In the genomic region with DNA sequence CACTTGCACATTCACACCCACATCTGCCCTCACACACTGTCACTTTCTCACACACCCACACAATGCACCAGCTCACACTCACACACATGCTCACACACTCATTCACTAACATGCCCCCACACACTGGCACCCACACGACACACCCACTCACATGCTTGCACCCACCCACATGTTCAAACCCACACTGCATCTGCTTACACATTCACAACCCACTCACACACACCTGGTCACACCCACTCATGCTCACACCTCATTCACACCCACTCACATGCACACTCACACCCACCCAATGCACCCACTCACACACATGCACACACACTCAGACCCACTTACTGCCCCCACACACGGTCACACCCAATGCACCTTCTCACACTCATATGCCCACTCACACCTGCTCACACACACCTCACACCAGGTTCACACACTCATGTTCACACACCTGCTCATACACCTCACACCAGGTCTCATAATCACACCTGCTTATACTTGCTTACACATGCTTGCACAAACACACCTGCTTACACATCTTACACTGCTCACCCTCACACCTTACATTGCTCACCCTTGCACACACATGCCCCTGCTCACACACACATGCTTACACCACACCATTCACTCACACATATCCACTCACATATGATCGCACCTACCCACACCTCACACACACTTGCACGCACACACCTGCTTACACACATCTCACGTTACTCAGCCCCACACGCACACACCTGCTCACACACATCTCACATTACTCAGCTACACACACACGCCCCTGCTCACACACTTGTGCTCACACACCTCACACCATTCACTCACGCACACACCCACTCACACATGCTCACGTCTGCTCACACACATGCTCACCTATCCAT, we compare ENCODE assay signal across 1 cellular context.
A peak's percentile ranks its signal among the peaks of the same experiment; 100 is the strongest.
TF ChIP-seq lines count a peak whose summit lies in the region.

No MANE protein-coding gene starts in this region.

TF ChIP-seq in HEK293, 187 proteins besides CTCF, POLR2A, EP300 and RAD21 (continued from another document):
- peak; percentile 66 for TF ChIP-seq KLF9 (tag by site-specific recombination; IDR thresholded peaks at IDR 0.05; ENCODE audit: low read depth)
- TF ChIP-seq HOXD13 (CRISPR knock-in tag; IDR thresholded peaks at IDR 0.05; ENCODE audit: borderline replicate concordance): 0 out of 2 replicates have a peak, but pooled peaks have one; percentile 25
- no peak for TF ChIP-seq ZNF544 (tag by site-specific recombination; IDR thresholded peaks at IDR 0.05)
- TF ChIP-seq, protein P1, sequence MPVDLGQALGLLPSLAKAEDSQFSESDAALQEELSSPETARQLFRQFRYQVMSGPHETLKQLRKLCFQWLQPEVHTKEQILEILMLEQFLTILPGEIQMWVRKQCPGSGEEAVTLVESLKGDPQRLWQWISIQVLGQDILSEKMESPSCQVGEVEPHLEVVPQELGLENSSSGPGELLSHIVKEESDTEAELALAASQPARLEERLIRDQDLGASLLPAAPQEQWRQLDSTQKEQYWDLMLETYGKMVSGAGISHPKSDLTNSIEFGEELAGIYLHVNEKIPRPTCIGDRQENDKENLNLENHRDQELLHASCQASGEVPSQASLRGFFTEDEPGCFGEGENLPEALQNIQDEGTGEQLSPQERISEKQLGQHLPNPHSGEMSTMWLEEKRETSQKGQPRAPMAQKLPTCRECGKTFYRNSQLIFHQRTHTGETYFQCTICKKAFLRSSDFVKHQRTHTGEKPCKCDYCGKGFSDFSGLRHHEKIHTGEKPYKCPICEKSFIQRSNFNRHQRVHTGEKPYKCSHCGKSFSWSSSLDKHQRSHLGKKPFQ (tag by site-specific recombination; IDR thresholded peaks at IDR 0.05): peak; percentile 99
- TF ChIP-seq ZFHX2 (tag by site-specific recombination; conservative IDR thresholded peaks at IDR 0.05): peak; percentile 100
- TF ChIP-seq, protein P2, sequence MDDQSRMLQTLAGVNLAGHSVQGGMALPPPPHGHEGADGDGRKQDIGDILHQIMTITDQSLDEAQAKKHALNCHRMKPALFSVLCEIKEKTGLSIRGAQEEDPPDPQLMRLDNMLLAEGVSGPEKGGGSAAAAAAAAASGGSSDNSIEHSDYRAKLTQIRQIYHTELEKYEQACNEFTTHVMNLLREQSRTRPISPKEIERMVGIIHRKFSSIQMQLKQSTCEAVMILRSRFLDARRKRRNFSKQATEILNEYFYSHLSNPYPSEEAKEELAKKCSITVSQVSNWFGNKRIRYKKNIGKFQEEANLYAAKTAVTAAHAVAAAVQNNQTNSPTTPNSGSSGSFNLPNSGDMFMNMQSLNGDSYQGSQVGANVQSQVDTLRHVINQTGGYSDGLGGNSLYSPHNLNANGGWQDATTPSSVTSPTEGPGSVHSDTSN (CRISPR knock-in tag; IDR thresholded peaks at IDR 0.05): no peak
- no peak for TF ChIP-seq ZNF670 (tag by site-specific recombination; IDR thresholded peaks at IDR 0.05; ENCODE audit: low read depth)
- TF ChIP-seq, protein P3, sequence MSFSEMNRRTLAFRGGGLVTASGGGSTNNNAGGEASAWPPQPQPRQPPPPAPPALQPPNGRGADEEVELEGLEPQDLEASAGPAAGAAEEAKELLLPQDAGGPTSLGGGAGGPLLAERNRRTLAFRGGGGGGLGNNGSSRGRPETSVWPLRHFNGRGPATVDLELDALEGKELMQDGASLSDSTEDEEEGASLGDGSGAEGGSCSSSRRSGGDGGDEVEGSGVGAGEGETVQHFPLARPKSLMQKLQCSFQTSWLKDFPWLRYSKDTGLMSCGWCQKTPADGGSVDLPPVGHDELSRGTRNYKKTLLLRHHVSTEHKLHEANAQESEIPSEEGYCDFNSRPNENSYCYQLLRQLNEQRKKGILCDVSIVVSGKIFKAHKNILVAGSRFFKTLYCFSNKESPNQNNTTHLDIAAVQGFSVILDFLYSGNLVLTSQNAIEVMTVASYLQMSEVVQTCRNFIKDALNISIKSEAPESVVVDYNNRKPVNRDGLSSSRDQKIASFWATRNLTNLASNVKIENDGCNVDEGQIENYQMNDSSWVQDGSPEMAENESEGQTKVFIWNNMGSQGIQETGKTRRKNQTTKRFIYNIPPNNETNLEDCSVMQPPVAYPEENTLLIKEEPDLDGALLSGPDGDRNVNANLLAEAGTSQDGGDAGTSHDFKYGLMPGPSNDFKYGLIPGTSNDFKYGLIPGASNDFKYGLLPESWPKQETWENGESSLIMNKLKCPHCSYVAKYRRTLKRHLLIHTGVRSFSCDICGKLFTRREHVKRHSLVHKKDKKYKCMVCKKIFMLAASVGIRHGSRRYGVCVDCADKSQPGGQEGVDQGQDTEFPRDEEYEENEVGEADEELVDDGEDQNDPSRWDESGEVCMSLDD (tag by site-specific recombination; IDR thresholded peaks at IDR 0.05): no peak
- TF ChIP-seq ZNF514 (tag by site-specific recombination; IDR thresholded peaks at IDR 0.05): no peak
- TF ChIP-seq, protein P4, sequence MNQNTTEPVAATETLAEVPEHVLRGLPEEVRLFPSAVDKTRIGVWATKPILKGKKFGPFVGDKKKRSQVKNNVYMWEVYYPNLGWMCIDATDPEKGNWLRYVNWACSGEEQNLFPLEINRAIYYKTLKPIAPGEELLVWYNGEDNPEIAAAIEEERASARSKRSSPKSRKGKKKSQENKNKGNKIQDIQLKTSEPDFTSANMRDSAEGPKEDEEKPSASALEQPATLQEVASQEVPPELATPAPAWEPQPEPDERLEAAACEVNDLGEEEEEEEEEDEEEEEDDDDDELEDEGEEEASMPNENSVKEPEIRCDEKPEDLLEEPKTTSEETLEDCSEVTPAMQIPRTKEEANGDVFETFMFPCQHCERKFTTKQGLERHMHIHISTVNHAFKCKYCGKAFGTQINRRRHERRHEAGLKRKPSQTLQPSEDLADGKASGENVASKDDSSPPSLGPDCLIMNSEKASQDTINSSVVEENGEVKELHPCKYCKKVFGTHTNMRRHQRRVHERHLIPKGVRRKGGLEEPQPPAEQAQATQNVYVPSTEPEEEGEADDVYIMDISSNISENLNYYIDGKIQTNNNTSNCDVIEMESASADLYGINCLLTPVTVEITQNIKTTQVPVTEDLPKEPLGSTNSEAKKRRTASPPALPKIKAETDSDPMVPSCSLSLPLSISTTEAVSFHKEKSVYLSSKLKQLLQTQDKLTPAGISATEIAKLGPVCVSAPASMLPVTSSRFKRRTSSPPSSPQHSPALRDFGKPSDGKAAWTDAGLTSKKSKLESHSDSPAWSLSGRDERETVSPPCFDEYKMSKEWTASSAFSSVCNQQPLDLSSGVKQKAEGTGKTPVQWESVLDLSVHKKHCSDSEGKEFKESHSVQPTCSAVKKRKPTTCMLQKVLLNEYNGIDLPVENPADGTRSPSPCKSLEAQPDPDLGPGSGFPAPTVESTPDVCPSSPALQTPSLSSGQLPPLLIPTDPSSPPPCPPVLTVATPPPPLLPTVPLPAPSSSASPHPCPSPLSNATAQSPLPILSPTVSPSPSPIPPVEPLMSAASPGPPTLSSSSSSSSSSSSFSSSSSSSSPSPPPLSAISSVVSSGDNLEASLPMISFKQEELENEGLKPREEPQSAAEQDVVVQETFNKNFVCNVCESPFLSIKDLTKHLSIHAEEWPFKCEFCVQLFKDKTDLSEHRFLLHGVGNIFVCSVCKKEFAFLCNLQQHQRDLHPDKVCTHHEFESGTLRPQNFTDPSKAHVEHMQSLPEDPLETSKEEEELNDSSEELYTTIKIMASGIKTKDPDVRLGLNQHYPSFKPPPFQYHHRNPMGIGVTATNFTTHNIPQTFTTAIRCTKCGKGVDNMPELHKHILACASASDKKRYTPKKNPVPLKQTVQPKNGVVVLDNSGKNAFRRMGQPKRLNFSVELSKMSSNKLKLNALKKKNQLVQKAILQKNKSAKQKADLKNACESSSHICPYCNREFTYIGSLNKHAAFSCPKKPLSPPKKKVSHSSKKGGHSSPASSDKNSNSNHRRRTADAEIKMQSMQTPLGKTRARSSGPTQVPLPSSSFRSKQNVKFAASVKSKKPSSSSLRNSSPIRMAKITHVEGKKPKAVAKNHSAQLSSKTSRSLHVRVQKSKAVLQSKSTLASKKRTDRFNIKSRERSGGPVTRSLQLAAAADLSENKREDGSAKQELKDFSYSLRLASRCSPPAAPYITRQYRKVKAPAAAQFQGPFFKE (tag by site-specific recombination; IDR thresholded peaks at IDR 0.05; ENCODE audit: borderline replicate concordance): no peak
- no peak for TF ChIP-seq ZNF157 (tag by site-specific recombination; IDR thresholded peaks at IDR 0.05)
- TF ChIP-seq BCL11B (tag by site-specific recombination; IDR thresholded peaks at IDR 0.05; ENCODE audit: low read depth): no peak
- no peak for TF ChIP-seq HOXC10 (CRISPR knock-in tag; IDR thresholded peaks at IDR 0.05)
- peak; percentile 18; the same call in 1 of the 2 replicates for TF ChIP-seq ZNF585B (tag by site-specific recombination; IDR thresholded peaks at IDR 0.05)
